ENCODE assay signal across 38 cellular contexts in genomic region chr10:44885710-44886109, GRCh38. TPM values are rescaled to one million over a fixed set of nuclear protein-coding genes. Genes with fewer than 3 reads are reported as not detected.
"Had no signal": no experiment of that assay in that cellular context is flagged by ENCODE, and none has a peak within 500 bp of the region (broad histone marks: within the 10 kb centered on the region; RNA-seq: fewer than 3 reads in every experiment).

No MANE protein-coding gene starts in this region.

- H3K27me3 ChIP-seq: ascending aorta, brain microvascular endothelial cell, gastroesophageal sphincter had no signal

- H3K9me3 ChIP-seq: ascending aorta, esophagus squamous epithelium, gastroesophageal sphincter had no signal

- H3K36me3 ChIP-seq: ascending aorta, brain microvascular endothelial cell, esophagus squamous epithelium, gastroesophageal sphincter, WERI-Rb-1 had no signal

- FAIRE-seq: bronchial epithelial cell, colon, endometrium, endothelial cell of umbilical vein had no signal

- H3K4me1 ChIP-seq: esophagus squamous epithelium, gastroesophageal sphincter had no signal

- H3K4me3 ChIP-seq: ascending aorta, esophagus squamous epithelium, gastroesophageal sphincter had no signal

- H3K4me1 Mint-ChIP-seq: activated B cell treated with CpG ODN at 0.5 μM for 24 hours; activated CD4-positive, alpha-beta memory T cell treated with anti-CD3 and anti-CD28 coated beads, Interleukin-2, amount 10 ng/mL, durations not matched to agents 7 days and 5 days; activated CD4-positive, alpha-beta T cell treated with anti-CD3 and anti-CD28 coated beads, Interleukin-2, amount 10 ng/mL, durations not matched to agents 24 days and 14 days; activated naive CD4-positive, alpha-beta T cell treated with anti-CD3 and anti-CD28 coated beads, Interleukin-2, amount 10 ng/mL, durations not matched to agents 7 days and 5 days had no signal

- H3K27ac ChIP-seq: ascending aorta, brain microvascular endothelial cell, epithelial cell of prostate, esophagus squamous epithelium, gastroesophageal sphincter, WERI-Rb-1 had no signal

- DNase-seq: activated B cell treated with CpG ODN at 0.5 μM for 24 hours; activated CD4-positive, alpha-beta memory T cell treated with anti-CD3 and anti-CD28 coated beads, Interleukin-2, amount 10 ng/mL, durations not matched to agents 7 days and 5 days; activated CD4-positive, alpha-beta T cell treated with anti-CD3 and anti-CD28 coated beads, Interleukin-2, amount 10 ng/mL, durations not matched to agents 24 days and 14 days; activated CD4-positive, alpha-beta T cell treated with anti-CD3 and anti-CD28 coated beads, Interleukin-2, amount 50 U/mL, for 4 hours; activated CD8-positive, alpha-beta memory T cell treated with anti-CD3 and anti-CD28 coated beads, Interleukin-2, amount 50 U/mL, for 48 hours; activated gamma-delta T cell; activated naive CD4-positive, alpha-beta T cell; activated naive CD4-positive, alpha-beta T cell treated with anti-CD3 and anti-CD28 coated beads, Interleukin-2, amount 10 ng/mL, durations not matched to agents 7 days and 5 days; activated naive CD8-positive, alpha-beta T cell treated with anti-CD3 and anti-CD28 coated beads, Interleukin-2, amount 10 ng/mL, durations not matched to agents 7 days and 5 days; activated T-cell treated with anti-CD3 and anti-CD28 coated beads for 4 hours; activated T-cell treated with anti-CD3 and anti-CD28 coated beads, Interleukin-2, amount 50 U/mL, for 24 hours; activated T-cell treated with anti-CD3 and anti-CD28 coated beads, Interleukin-2, amount 50 U/mL, for 72 hours; brain microvascular endothelial cell; caudate nucleus; cortex of kidney; dermis blood vessel endothelial cell; effector CD8-positive, alpha-beta T cell; esophagus squamous epithelium; foreskin melanocyte; T-helper 1 cell; T-helper 17 cell; T1000; WERI-Rb-1 had no signal

- H3K27ac Mint-ChIP-seq: activated B cell treated with CpG ODN at 0.5 μM for 24 hours; activated CD4-positive, alpha-beta memory T cell treated with anti-CD3 and anti-CD28 coated beads, Interleukin-2, amount 10 ng/mL, durations not matched to agents 7 days and 5 days; activated CD4-positive, alpha-beta T cell treated with anti-CD3 and anti-CD28 coated beads, Interleukin-2, amount 10 ng/mL, durations not matched to agents 24 days and 14 days; activated naive CD4-positive, alpha-beta T cell treated with anti-CD3 and anti-CD28 coated beads, Interleukin-2, amount 10 ng/mL, durations not matched to agents 7 days and 5 days; activated naive CD4-positive, alpha-beta T cell treated with anti-CD3 and anti-CD28 coated beads, Interleukin-2, amount 50 U/mL, for 72 hours; activated naive CD8-positive, alpha-beta T cell treated with anti-CD3 and anti-CD28 coated beads, Interleukin-2, amount 10 ng/mL, durations not matched to agents 7 days and 5 days; activated T-cell treated with anti-CD3 and anti-CD28 coated beads, Interleukin-2, amount 50 U/mL, for 24 hours; activated T-cell treated with anti-CD3 and anti-CD28 coated beads, Interleukin-2, amount 50 U/mL, for 72 hours; T-helper 17 cell; T-helper 2 cell treated with Interferon-gamma antibody and Interleukin-4, amounts not matched to agents 5 μg/mL and 100 μg/mL, for 36 hours had no signal

- H3K36me3 Mint-ChIP-seq: activated naive CD4-positive, alpha-beta T cell treated with anti-CD3 and anti-CD28 coated beads, Interleukin-2, amount 10 ng/mL, durations not matched to agents 7 days and 5 days; activated naive CD4-positive, alpha-beta T cell treated with anti-CD3 and anti-CD28 coated beads, Interleukin-2, amount 50 U/mL, for 72 hours; activated naive CD8-positive, alpha-beta T cell treated with anti-CD3 and anti-CD28 coated beads, Interleukin-2, amount 10 ng/mL, durations not matched to agents 7 days and 5 days had no signal

- ATAC-seq: activated CD4-positive, CD25-positive, alpha-beta regulatory T cell treated with anti-CD3 and anti-CD28 coated beads, Interleukin-2, amount 50 U/mL, for 24 hours; activated naive CD4-positive, alpha-beta T cell treated with anti-CD3 and anti-CD28 coated beads, Interleukin-2, amount 50 U/mL, for 72 hours; activated T-cell treated with anti-CD3 and anti-CD28 coated beads, Interleukin-2, amount 50 U/mL, for 72 hours; gastroesophageal sphincter; T-helper 17 cell had no signal

- H3K9me3 Mint-ChIP-seq: activated B cell treated with CpG ODN at 0.5 μM for 24 hours; activated CD4-positive, alpha-beta memory T cell treated with anti-CD3 and anti-CD28 coated beads, Interleukin-2, amount 10 ng/mL, durations not matched to agents 7 days and 5 days; activated CD4-positive, alpha-beta T cell treated with anti-CD3 and anti-CD28 coated beads, Interleukin-2, amount 10 ng/mL, durations not matched to agents 24 days and 14 days; activated naive CD4-positive, alpha-beta T cell treated with anti-CD3 and anti-CD28 coated beads, Interleukin-2, amount 10 ng/mL, durations not matched to agents 7 days and 5 days; activated naive CD4-positive, alpha-beta T cell treated with anti-CD3 and anti-CD28 coated beads, Interleukin-2, amount 50 U/mL, for 72 hours; activated naive CD8-positive, alpha-beta T cell treated with anti-CD3 and anti-CD28 coated beads, Interleukin-2, amount 10 ng/mL, durations not matched to agents 7 days and 5 days; activated T-cell treated with anti-CD3 and anti-CD28 coated beads, Interleukin-2, amount 50 U/mL, for 24 hours; activated T-cell treated with anti-CD3 and anti-CD28 coated beads, Interleukin-2, amount 50 U/mL, for 72 hours; T-helper 2 cell treated with Interferon-gamma antibody and Interleukin-4, amounts not matched to agents 5 μg/mL and 100 μg/mL, for 36 hours had no signal

- H3K4me3 Mint-ChIP-seq: activated B cell treated with CpG ODN at 0.5 μM for 24 hours; activated CD4-positive, alpha-beta memory T cell treated with anti-CD3 and anti-CD28 coated beads, Interleukin-2, amount 10 ng/mL, durations not matched to agents 7 days and 5 days; activated CD4-positive, alpha-beta T cell treated with anti-CD3 and anti-CD28 coated beads, Interleukin-2, amount 10 ng/mL, durations not matched to agents 24 days and 14 days; activated naive CD4-positive, alpha-beta T cell treated with anti-CD3 and anti-CD28 coated beads, Interleukin-2, amount 10 ng/mL, durations not matched to agents 7 days and 5 days; activated naive CD8-positive, alpha-beta T cell treated with anti-CD3 and anti-CD28 coated beads, Interleukin-2, amount 10 ng/mL, durations not matched to agents 7 days and 5 days; activated T-cell treated with anti-CD3 and anti-CD28 coated beads, Interleukin-2, amount 50 U/mL, for 24 hours; activated T-cell treated with anti-CD3 and anti-CD28 coated beads, Interleukin-2, amount 50 U/mL, for 72 hours; T-helper 17 cell; T-helper 2 cell treated with Interferon-gamma antibody and Interleukin-4, amounts not matched to agents 5 μg/mL and 100 μg/mL, for 36 hours had no signal

RNA-seq across cellular contexts. Expression of gene TMEM72, which starts 25.4 kb away (rescaled TPM):
- total RNA-seq: activated B cell treated with CpG ODN at 0.5 μM for 24 hours; activated CD4-positive, alpha-beta memory T cell treated with anti-CD3 and anti-CD28 coated beads, Interleukin-2, amount 10 ng/mL, durations not matched to agents 7 days and 5 days; activated CD4-positive, alpha-beta T cell treated with anti-CD3 and anti-CD28 coated beads, Interleukin-2, amount 10 ng/mL, durations not matched to agents 24 days and 14 days; activated naive CD4-positive, alpha-beta T cell treated with anti-CD3 and anti-CD28 coated beads, Interleukin-2, amount 50 U/mL, for 72 hours; activated naive CD8-positive, alpha-beta T cell treated with anti-CD3 and anti-CD28 coated beads, Interleukin-2, amount 10 ng/mL, durations not matched to agents 7 days and 5 days; activated T-cell treated with anti-CD3 and anti-CD28 coated beads, Interleukin-2, amount 50 U/mL, for 72 hours; ascending aorta; bronchial epithelial cell; chondrocyte; dermis blood vessel endothelial cell; endothelial cell of umbilical vein; esophagus squamous epithelium; fibroblast of lung; fibroblast of villous mesenchyme; glomerular endothelial cell; T-helper 17 cell had no signal
- polyA plus RNA-seq: endothelial cell of umbilical vein, esophagus, fibroblast of lung had no signal
